8 cellular contexts compared by ENCODE assay signal in genomic region chr15:72117698-72118399, GRCh38. TPM values are rescaled to one million over a fixed set of nuclear protein-coding genes. Genes with fewer than 3 reads are reported as not detected.
DNase-seq lines count a peak whose midpoint lies in the region; ATAC-seq and TF ChIP-seq lines count a peak whose summit lies in the region.

A gene with protein sequence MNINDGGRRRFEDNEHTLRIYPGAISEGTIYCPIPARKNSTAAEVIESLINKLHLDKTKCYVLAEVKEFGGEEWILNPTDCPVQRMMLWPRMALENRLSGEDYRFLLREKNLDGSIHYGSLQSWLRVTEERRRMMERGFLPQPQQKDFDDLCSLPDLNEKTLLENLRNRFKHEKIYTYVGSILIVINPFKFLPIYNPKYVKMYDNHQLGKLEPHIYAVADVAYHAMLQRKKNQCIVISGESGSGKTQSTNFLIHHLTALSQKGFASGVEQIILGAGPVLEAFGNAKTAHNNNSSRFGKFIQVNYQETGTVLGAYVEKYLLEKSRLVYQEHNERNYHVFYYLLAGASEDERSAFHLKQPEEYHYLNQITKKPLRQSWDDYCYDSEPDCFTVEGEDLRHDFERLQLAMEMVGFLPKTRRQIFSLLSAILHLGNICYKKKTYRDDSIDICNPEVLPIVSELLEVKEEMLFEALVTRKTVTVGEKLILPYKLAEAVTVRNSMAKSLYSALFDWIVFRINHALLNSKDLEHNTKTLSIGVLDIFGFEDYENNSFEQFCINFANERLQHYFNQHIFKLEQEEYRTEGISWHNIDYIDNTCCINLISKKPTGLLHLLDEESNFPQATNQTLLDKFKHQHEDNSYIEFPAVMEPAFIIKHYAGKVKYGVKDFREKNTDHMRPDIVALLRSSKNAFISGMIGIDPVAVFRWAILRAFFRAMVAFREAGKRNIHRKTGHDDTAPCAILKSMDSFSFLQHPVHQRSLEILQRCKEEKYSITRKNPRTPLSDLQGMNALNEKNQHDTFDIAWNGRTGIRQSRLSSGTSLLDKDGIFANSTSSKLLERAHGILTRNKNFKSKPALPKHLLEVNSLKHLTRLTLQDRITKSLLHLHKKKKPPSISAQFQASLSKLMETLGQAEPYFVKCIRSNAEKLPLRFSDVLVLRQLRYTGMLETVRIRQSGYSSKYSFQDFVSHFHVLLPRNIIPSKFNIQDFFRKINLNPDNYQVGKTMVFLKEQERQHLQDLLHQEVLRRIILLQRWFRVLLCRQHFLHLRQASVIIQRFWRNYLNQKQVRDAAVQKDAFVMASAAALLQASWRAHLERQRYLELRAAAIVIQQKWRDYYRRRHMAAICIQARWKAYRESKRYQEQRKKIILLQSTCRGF (N-terminal part only) (minus strand): TSS chr15:72118150. CDS start chr15:72046563, 71,587 bp downstream.

- DNase-seq in GF-D8 (lab: John Stamatoyannopoulos, UW) (peak; percentile 93), NCI-H1092 (lab: John Stamatoyannopoulos, UW) (peak; percentile 92), SK-N-SH (peak; percentile 99), neuronal stem cell (ENCODE audit: low spot score) (peak; percentile 98)
- peak; percentile 96 for DNase-seq in activated naive CD4-positive, alpha-beta T cell treated with anti-CD3 and anti-CD28 coated beads, Interleukin-2, amount 50 U/mL, for 16 hours

- H2AFZ ChIP-seq in SK-N-SH (ENCODE audit: low read depth): peak within 1 kb of the TSS; percentile 95
- peak within 1 kb of the TSS; percentile 96 for H2AFZ ChIP-seq in neuronal stem cell (ENCODE audit: low read length)

- H3K4me1 ChIP-seq in SK-N-SH (ENCODE audit: control insufficient read depth in 1 of 2, insufficient read depth in 2 of 2, low read depth in 1 of 2, low read length in 1 of 2) (peaks cover 0 to 8% of the 10 kb centered on the region in 2 experiments; a peak in 3 of 4 replicates), gastroesophageal sphincter (peaks cover 0 to 47% (median 11%) of the 10 kb centered on the region in 3 donors), neuronal stem cell (ENCODE audit: control insufficient read depth in 2 of 2, insufficient read depth in 1 of 2, low read depth in 1 of 2, low read length in 2 of 2) (peaks cover 0 to 4% of the 10 kb centered on the region in 2 donors), subcutaneous abdominal adipose tissue (ENCODE audit: control insufficient read depth in 5 of 5, insufficient read depth in 5 of 5, low read length in 5 of 5) (peaks cover 2 to 27% (median 22%) of the 10 kb centered on the region in 5 donors)

- H2BK15ac ChIP-seq in neuronal stem cell (ENCODE audit: low read length): peak within 1 kb of the TSS; percentile 71

- TF ChIP-seq EP300 in SK-N-SH (IDR thresholded peaks at IDR 0.05; ENCODE audit: borderline replicate concordance in 1 of 2, low read depth in 1 of 2, low read length in 1 of 2) (peak in 1 of 2 experiments; percentile 30; a peak in 1 of 4 replicates), gastroesophageal sphincter (IDR thresholded peaks at IDR 0.05) (no peak)

- H4K91ac ChIP-seq in neuronal stem cell (ENCODE audit: low read depth, low read length, poor library complexity): no peak within 1 kb of the TSS

- no peak for TF ChIP-seq RAD21 in SK-N-SH (IDR thresholded peaks at IDR 0.05; ENCODE audit: low read length)

- H2BK12ac ChIP-seq in neuronal stem cell (ENCODE audit: low read length): peak within 1 kb of the TSS; percentile 18

- peaks cover 15% of the 10 kb centered on the region for H3F3A ChIP-seq in SK-N-SH (replicated peaks; ENCODE audit: insufficient read depth)

- H3K18ac ChIP-seq in neuronal stem cell (ENCODE audit: low read length): peak within 1 kb of the TSS; percentile 100

- peak; percentile 63 for ATAC-seq in HG02610 (IDR thresholded peaks at IDR 0.05; ENCODE audit: unreplicated experiment)
- ATAC-seq in gastroesophageal sphincter: peak; percentile 91

- POLR2A ChIA-PET in SK-N-SH (lab: Yijun Ruan, JAX): interaction anchor here (1.3 kb wide), 1 partner anchor 26 kb away, joined by 3 read pairs; no protein-coding TSS in a partner anchor

- peak within 1 kb of the TSS; percentile 60 for H3K4ac ChIP-seq in neuronal stem cell (ENCODE audit: low read length)

- H3K4me3 ChIP-seq in SK-N-SH (ENCODE audit: low read depth in 2 of 2, low read length in 1 of 2) (peak within 1 kb of the TSS; percentile 77 to 94), gastroesophageal sphincter (peak within 1 kb of the TSS; percentile 50 to 72), neuronal stem cell (ENCODE audit: low read length in 2 of 2) (peak within 1 kb of the TSS; percentile 91 to 100), subcutaneous abdominal adipose tissue (ENCODE audit: low read depth in 1 of 5, low read length in 5 of 5) (peak within 1 kb of the TSS; percentile 94 to 100 (median 99))

- peaks cover 57% of the 10 kb centered on the region for H3K79me2 ChIP-seq in SK-N-SH (ENCODE audit: insufficient read depth)

- H4K20me1 ChIP-seq in SK-N-SH (ENCODE audit: insufficient read depth): peaks cover 27% of the 10 kb centered on the region

- no peaks in the 10 kb centered on the region for H3K27me3 ChIP-seq in SK-N-SH (ENCODE audit: insufficient read depth)
- H3K27me3 ChIP-seq in gastroesophageal sphincter: no peaks in the 10 kb centered on the region
- no peaks in the 10 kb centered on the region for H3K27me3 ChIP-seq in neuronal stem cell (ENCODE audit: control insufficient read depth in 3 of 3, insufficient read depth in 3 of 3, low read depth in 1 of 3, low read length in 3 of 3)
- H3K27me3 ChIP-seq in subcutaneous abdominal adipose tissue (ENCODE audit: control insufficient read depth in 5 of 5, insufficient read depth in 4 of 5, low read length in 5 of 5): no peaks in the 10 kb centered on the region

- 2% methylated on average over 19 of the region's 79 CpGs for WGBS in SK-N-SH (ENCODE audit: low lambda C conversion rate)
- 0% methylated on average over 3 of the region's 79 CpGs; no CpG with 5 or more reads in 1 of the 2 donors for WGBS in gastroesophageal sphincter (ENCODE audit: low coverage in 1 of 2), 2 donors
- no CpG with 5 or more reads among the region's 79 CpGs for WGBS in neuronal stem cell (ENCODE audit: extremely low coverage in 2 of 2, insufficient read length in 2 of 2, insufficient replicate concordance in 1 of 2), 2 donors

- peak within 1 kb of the TSS; percentile 84 for H3K4me2 ChIP-seq in SK-N-SH
- H3K4me2 ChIP-seq in neuronal stem cell (ENCODE audit: insufficient read depth, low read length, poor library complexity, severe bottlenecking): peak within 1 kb of the TSS; percentile 96

- H2BK120ac ChIP-seq in neuronal stem cell (ENCODE audit: low read depth, low read length): no peak within 1 kb of the TSS

- H3K9ac ChIP-seq in SK-N-SH (peak within 1 kb of the TSS; percentile 91), neuronal stem cell (ENCODE audit: low read depth, low read length, poor library complexity) (peak within 1 kb of the TSS; percentile 95), subcutaneous abdominal adipose tissue (ENCODE audit: low read length in 5 of 5) (peak within 1 kb of the TSS; percentile 85 to 96 (median 90))

- no peak within 1 kb of the TSS for H2AK5ac ChIP-seq in neuronal stem cell (ENCODE audit: low read depth, low read length)

- no peaks in the 10 kb centered on the region for H3K9me2 ChIP-seq in SK-N-SH

- H4K8ac ChIP-seq in neuronal stem cell (ENCODE audit: low read depth, low read length): peak within 1 kb of the TSS; percentile 58

- peak within 1 kb of the TSS; percentile 98 for H2BK5ac ChIP-seq in neuronal stem cell (ENCODE audit: low read length)

- H3K36me3 ChIP-seq in SK-N-SH (replicated peaks in 1 of 2; ENCODE audit: control insufficient read depth in 1 of 2, insufficient read depth in 2 of 2, low read length in 1 of 2): no peaks in the 10 kb centered on the region
- no peaks in the 10 kb centered on the region for H3K36me3 ChIP-seq in gastroesophageal sphincter
- no peaks in the 10 kb centered on the region for H3K36me3 ChIP-seq in neuronal stem cell (replicated peaks in 1 of 2; ENCODE audit: control insufficient read depth in 2 of 2, insufficient read depth in 2 of 2, low read length in 2 of 2)
- H3K36me3 ChIP-seq in subcutaneous abdominal adipose tissue (ENCODE audit: control insufficient read depth in 5 of 5, insufficient read depth in 5 of 5, low read length in 5 of 5): no peaks in the 10 kb centered on the region

- peak within 1 kb of the TSS; percentile 99 for H3K27ac ChIP-seq in SK-N-SH (ENCODE audit: low read depth in 2 of 2, low read length in 1 of 2)
- H3K27ac ChIP-seq in gastroesophageal sphincter: peak within 1 kb of the TSS; percentile 64 to 97 (median 93)
- peak within 1 kb of the TSS; percentile 100 for H3K27ac ChIP-seq in neuronal stem cell (replicated peaks; ENCODE audit: low read length)
- H3K27ac ChIP-seq in subcutaneous abdominal adipose tissue (ENCODE audit: low read depth, low read length): peak within 1 kb of the TSS; percentile 97

- peak; percentile 67 to 70 for TF ChIP-seq POLR2A in gastroesophageal sphincter (IDR thresholded peaks at IDR 0.05)

- H3K79me1 ChIP-seq in neuronal stem cell (ENCODE audit: low read depth, low read length): no peaks in the 10 kb centered on the region

- H3K14ac ChIP-seq in neuronal stem cell (ENCODE audit: low read length): peak within 1 kb of the TSS; percentile 95

- CTCF ChIA-PET in SK-N-SH (lab: Yijun Ruan, JAX): interaction anchor here (0.5 kb wide), 1 partner anchor 329 kb away, joined by 3 read pairs; no protein-coding TSS in a partner anchor

- H3K9me3 ChIP-seq in SK-N-SH (no peaks in the 10 kb centered on the region), gastroesophageal sphincter (no peaks in the 10 kb centered on the region), neuronal stem cell (replicated peaks in 1 of 2; ENCODE audit: control insufficient read depth in 2 of 2, insufficient read depth in 1 of 2, low read depth in 1 of 2, low read length in 2 of 2) (no peaks in the 10 kb centered on the region), subcutaneous abdominal adipose tissue (ENCODE audit: control insufficient read depth in 5 of 5, low read length in 5 of 5) (no peaks in the 10 kb centered on the region)

- TF ChIP-seq CTCF in SK-N-SH (IDR thresholded peaks at IDR 0.05): no peak
- peak in 2 of 4 experiments; percentile 24 to 53 for TF ChIP-seq CTCF in gastroesophageal sphincter (IDR thresholded peaks at IDR 0.05)

- H3K23ac ChIP-seq in neuronal stem cell (ENCODE audit: low read depth, low read length, poor library complexity): peak within 1 kb of the TSS; percentile 98

TF ChIP-seq in SK-N-SH, 30 proteins besides CTCF, POLR2A, EP300 and RAD21 (continues in another document):
- no peak for TF ChIP-seq FOXJ3 (CRISPR knock-in tag; IDR thresholded peaks at IDR 0.05)
- no peak for TF ChIP-seq TCF12 (IDR thresholded peaks at IDR 0.05)
- TF ChIP-seq MAX (IDR thresholded peaks at IDR 0.05; ENCODE audit: low read depth): peak; percentile 27; the same call in 1 of the 2 replicates
- TF ChIP-seq NFIC (IDR thresholded peaks at IDR 0.05; ENCODE audit: borderline replicate concordance): no peak; the same call in 1 of the 2 replicates

RNA-seq across cellular contexts. Expression of the gene that starts here (rescaled TPM):
- 4.1 and 5.2 TPM in 2 replicates for polyA plus RNA-seq in SK-N-SH (2012; rRNA removed)
- polyA plus RNA-seq in SK-N-SH (2012; cell fraction: cytosol; rRNA removed): 4.1 and 4.7 TPM in 2 replicates
- 11.4 and 14.0 TPM in 2 replicates for polyA plus RNA-seq in SK-N-SH (2012; cell fraction: nucleus; rRNA removed)
- total RNA-seq in gastroesophageal sphincter: 100 to 1,000 TPM in 2 of 4 donors, 10 to 100 TPM in 2; 74.5 to 118 (median 108) TPM
- 6.2 TPM for polyA plus RNA-seq in neuronal stem cell (2013, experiment 1 of 2)
- polyA plus RNA-seq in neuronal stem cell (2013, experiment 2 of 2): 6.3 TPM

Comparison
In these comparisons a context has a peak if more than half of its experiments do, and no peak if none do; other contexts are left out.
1. Peak in every context shown above with its lines: DNase-seq, ATAC-seq, H3K4me3 ChIP-seq and H3K27ac ChIP-seq.